12 cellular contexts compared by ENCODE assay signal in the genomic region with DNA sequence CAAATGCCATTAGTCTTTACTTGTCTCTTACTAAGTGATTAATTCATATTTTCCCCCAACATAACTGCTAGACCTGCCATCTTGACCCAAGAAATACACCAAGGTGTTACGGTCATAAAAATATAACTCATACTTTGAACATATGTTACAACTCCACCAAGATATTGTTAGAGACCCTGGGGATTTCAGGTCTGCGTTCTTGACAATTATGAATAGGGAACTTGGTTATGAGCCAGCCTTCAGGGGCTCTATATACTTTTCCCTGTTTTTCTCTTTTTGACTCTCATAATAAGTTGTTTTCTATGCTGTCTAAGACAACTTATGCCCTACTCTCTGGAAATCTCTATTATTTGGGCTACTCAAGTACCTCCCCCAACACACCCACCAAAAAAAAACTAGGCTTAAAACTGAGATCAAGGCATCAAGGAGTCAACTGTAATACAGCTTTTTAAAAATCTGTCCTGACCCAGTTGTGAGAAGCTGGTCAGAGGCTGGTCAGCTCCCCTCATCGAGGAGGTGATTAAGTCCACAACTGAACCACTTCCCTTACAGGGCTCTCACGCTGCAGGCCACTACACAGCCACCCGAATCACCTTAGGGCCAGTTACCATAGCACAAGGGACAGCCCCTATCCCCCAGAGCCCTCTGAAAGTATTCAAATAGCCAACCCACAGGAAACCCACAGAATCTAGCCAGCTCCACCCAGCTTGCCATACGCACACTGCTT. TPM values are rescaled to one million over a fixed set of nuclear protein-coding genes. Genes with fewer than 3 reads are reported as not detected.
DNase-seq lines count a peak whose midpoint lies in the region; ATAC-seq and TF ChIP-seq lines count a peak whose summit lies in the region.
"Had no signal": no experiment of that assay in that cellular context is flagged by ENCODE, and none has a peak within 500 bp of the region (broad histone marks: within the 10 kb centered on the region; RNA-seq: fewer than 3 reads in every experiment).

No MANE protein-coding gene starts in this region.

- intact Hi-C loops in lower lobe of right lung (cut with DNase I): no loop called here

- no peaks in the 10 kb centered on the region for H3K9me3 ChIP-seq in lower lobe of right lung
- H3K9me3 ChIP-seq: testis had no signal

- peaks cover 26 to 33% of the 10 kb centered on the region in 2 donors for H3K4me1 Mint-ChIP-seq in immature natural killer cell

- H3K4me3 ChIP-seq in lower lobe of right lung: no peak overlapping the region
- H3K4me3 ChIP-seq: testis had no signal

- no peaks in the 10 kb centered on the region for H3K36me3 ChIP-seq in lower lobe of right lung

- no peak for TF ChIP-seq CTCF in lower lobe of right lung (IDR thresholded peaks at IDR 0.05)

- peak; percentile 63 to 71 (median 69) for DNase-seq in immature natural killer cell
- no peak for DNase-seq in putamen (ENCODE audit: low spot score)
- no peak for DNase-seq in activated CD4-positive, alpha-beta T cell treated with anti-CD3 and anti-CD28 coated beads, Interleukin-2, amount 50 U/mL, for 1 hour
- DNase-seq in lower lobe of right lung: no peak
- DNase-seq in NK-92 (lab: John Stamatoyannopoulos, UW; ENCODE audit: unreplicated experiment): no peak
- DNase-seq: mesenchymal stem cell; NCI-H345; stimulated activated CD4-positive, alpha-beta T cell treated with anti-CD3 and anti-CD28 coated beads, Interleukin-12 subunit alpha, Interleukin-12 subunit beta, amount 100 ng/mL, for 4 hours; testis had no signal

- ATAC-seq in GM18861 (IDR thresholded peaks at IDR 0.05; ENCODE audit: unreplicated experiment) (peak; percentile 99), GM21576 (IDR thresholded peaks at IDR 0.05; ENCODE audit: unreplicated experiment) (peak; percentile 100), HG03280 (IDR thresholded peaks at IDR 0.05; ENCODE audit: unreplicated experiment) (peak; percentile 98), lower lobe of right lung (no peak)

- H3K9me3 Mint-ChIP-seq in immature natural killer cell: peaks cover 0 to 5% (median under 1%) of the 10 kb centered on the region in 6 donors

- peak overlapping the region; percentile 53 to 87 (median 74) for H3K27ac Mint-ChIP-seq in immature natural killer cell

- H3K4me1 ChIP-seq in lower lobe of right lung: no peaks in the 10 kb centered on the region
- H3K4me1 ChIP-seq: testis had no signal

- peaks cover 2 to 6% (median 6%) of the 10 kb centered on the region in 3 donors for H3K27me3 Mint-ChIP-seq in immature natural killer cell (ENCODE audit: low read depth in 3 of 3)

- H3K4me3 Mint-ChIP-seq in immature natural killer cell: peak overlapping the region; percentile 44 to 76 (median 70)

- peaks cover 0 to 8% (median 0%) of the 10 kb centered on the region in 3 donors for H3K36me3 Mint-ChIP-seq in immature natural killer cell

- no peaks in the 10 kb centered on the region for H3K27me3 ChIP-seq in lower lobe of right lung (ENCODE audit: low read depth)
- H3K27me3 ChIP-seq: testis had no signal

- H3K27ac ChIP-seq in lower lobe of right lung: no peak overlapping the region
- H3K27ac ChIP-seq: testis had no signal

RNA-seq across cellular contexts. Expression of a gene that starts 10.5 kb away (rescaled TPM):
- polyA plus RNA-seq in immature natural killer cell: 10 to 100 TPM in 1 of 3 donors, 1 to 10 TPM in 2; 2.5 to 13.3 (median 5.8) TPM
- 26.8 TPM for total RNA-seq in lower lobe of right lung

RNA-seq across cellular contexts. Expression of a gene that starts 46.1 kb away (rescaled TPM):
- not detected for polyA plus RNA-seq in immature natural killer cell
- 13.3 TPM for total RNA-seq in lower lobe of right lung

Comparison
In these comparisons a context has a peak if more than half of its experiments do, and no peak if none do; other contexts are left out.
1. ATAC-seq: peak in GM18861 (single experiment), GM21576 (single experiment) and HG03280 (single experiment); none in lower lobe of right lung (0 of 2).
2. DNase-seq: peak in immature natural killer cell (3 of 3); none in putamen (single experiment), activated CD4-positive, alpha-beta T cell treated with anti-CD3 and anti-CD28 coated beads, Interleukin-2, amount 50 U/mL, for 1 hour (single experiment), lower lobe of right lung (single experiment) and NK-92 (single experiment).